Comparison of ENCODE assay signal across 8 cellular contexts in the genomic region with DNA sequence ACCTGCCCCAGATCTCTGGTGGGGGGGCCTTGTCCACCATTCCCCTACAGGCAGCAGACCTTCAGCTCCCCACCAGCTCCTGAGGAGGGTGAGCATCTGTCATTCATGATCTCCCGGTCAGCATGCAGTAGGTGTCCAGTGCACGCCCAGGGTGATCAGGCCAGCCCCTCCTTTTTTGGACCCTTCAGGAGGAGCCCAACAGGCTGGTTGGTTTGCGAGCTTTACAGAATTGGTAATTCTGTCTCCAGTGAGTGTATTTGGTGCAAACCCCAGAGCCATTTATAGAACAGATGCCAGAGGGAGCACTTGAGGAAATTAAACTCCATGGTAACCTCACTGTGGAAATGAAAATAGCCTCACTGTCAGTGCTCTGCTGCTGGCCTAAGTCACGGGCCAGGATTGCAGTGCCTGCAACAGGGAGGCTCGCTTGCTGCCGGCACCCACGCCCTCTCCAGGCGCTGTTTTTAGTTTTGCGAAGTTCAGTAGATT. TPM values are rescaled to one million over a fixed set of nuclear protein-coding genes. Genes with fewer than 3 reads are reported as not detected.
DNase-seq lines count a peak whose midpoint lies in the region; ATAC-seq and TF ChIP-seq lines count a peak whose summit lies in the region.

No MANE protein-coding gene starts in this region.

- peaks cover 7% of the 10 kb centered on the region for H4K20me1 ChIP-seq in GM23338 (replicated peaks; ENCODE audit: insufficient read depth)

- H3K4me1 Mint-ChIP-seq in GM23338, result peaks cover 7% of the 10 kb centered on the region

- WGBS in sigmoid colon, 2 donors, result 12 to 55% methylated on average over 9 of the region's 9 CpGs

- H3K4me2 ChIP-seq in GM23338, result no peak overlapping the region

- peaks cover 6% of the 10 kb centered on the region for H3K27me3 Mint-ChIP-seq in GM23338 (ENCODE audit: insufficient read depth, low read depth, poor library complexity)

- H2AFZ ChIP-seq in GM23338, result no peak overlapping the region

- H3K36me3 ChIP-seq in GM23338 (ENCODE audit: insufficient read depth) (no peaks in the 10 kb centered on the region), Peyer's patch (no peaks in the 10 kb centered on the region), sigmoid colon (no peaks in the 10 kb centered on the region)
- no peaks in the 10 kb centered on the region for H3K36me3 ChIP-seq in effector memory CD4-positive, alpha-beta T cell (ENCODE audit: control insufficient read depth, insufficient read depth, low read length)

- peak overlapping the region; percentile 50; the same call in 1 of the 2 replicates for H3K27ac ChIP-seq in GM23338 (ENCODE audit: low read depth)
- H3K27ac ChIP-seq in Peyer's patch, result peak overlapping the region in 3 of 4 donors; percentile 42 to 99 (median 94)
- peak overlapping the region; percentile 77 to 86 (median 84) for H3K27ac ChIP-seq in sigmoid colon
- H3K27ac ChIP-seq in effector memory CD4-positive, alpha-beta T cell (ENCODE audit: insufficient read depth, low read length, poor library complexity, severe bottlenecking), result no peak overlapping the region

- TF ChIP-seq POLR2A in Peyer's patch (IDR thresholded peaks at IDR 0.05) (no peak), sigmoid colon (IDR thresholded peaks at IDR 0.05) (no peak)

- no peak for ATAC-seq in GM23338
- ATAC-seq in GM21526 (IDR thresholded peaks at IDR 0.05; ENCODE audit: low FRiP score, unreplicated experiment), result no peak

- H3K27me3 ChIP-seq in GM23338 (ENCODE audit: insufficient read depth) (no peaks in the 10 kb centered on the region), Peyer's patch (no peaks in the 10 kb centered on the region), sigmoid colon (no peaks in the 10 kb centered on the region)
- H3K27me3 ChIP-seq in effector memory CD4-positive, alpha-beta T cell (replicated peaks; ENCODE audit: control insufficient read depth, insufficient read depth, low read length, poor library complexity, severe bottlenecking), result no peaks in the 10 kb centered on the region

- TF ChIP-seq EP300 in sigmoid colon (IDR thresholded peaks at IDR 0.05), result peak in 1 of 4 donors; percentile 26

- no peaks in the 10 kb centered on the region for H3K9me3 ChIP-seq in Peyer's patch
- H3K9me3 ChIP-seq in sigmoid colon, result no peaks in the 10 kb centered on the region
- H3K9me3 ChIP-seq in effector memory CD4-positive, alpha-beta T cell (ENCODE audit: control insufficient read depth, low read length), result no peaks in the 10 kb centered on the region

- H3K4me1 ChIP-seq in GM23338 (ENCODE audit: insufficient read depth), result no peaks in the 10 kb centered on the region
- peaks cover 0 to 73% (median 9%) of the 10 kb centered on the region in 4 donors for H3K4me1 ChIP-seq in Peyer's patch
- H3K4me1 ChIP-seq in sigmoid colon, result peaks cover 0 to 72% (median 69%) of the 10 kb centered on the region in 4 donors
- H3K4me1 ChIP-seq in effector memory CD4-positive, alpha-beta T cell (ENCODE audit: control insufficient read depth, insufficient read depth, low read length, poor library complexity, severe bottlenecking), result no peaks in the 10 kb centered on the region

- peaks cover 15% of the 10 kb centered on the region for H3F3A ChIP-seq in GM23338 (replicated peaks; ENCODE audit: low read depth)

- H3K27ac Mint-ChIP-seq in GM23338, result no peak overlapping the region

- H3K36me3 Mint-ChIP-seq in GM23338 (ENCODE audit: low read depth), result 0 out of 3 replicates have a peak, but pooled peaks cover 2% of the 10 kb centered on the region

- TF ChIP-seq CTCF in GM23338 (conservative IDR thresholded peaks at IDR 0.05; ENCODE audit: low read depth in 2 of 2), result no peak
- TF ChIP-seq CTCF in Peyer's patch (IDR thresholded peaks at IDR 0.05), result no peak
- TF ChIP-seq CTCF in sigmoid colon (IDR thresholded peaks at IDR 0.05), result no peak

- intact Hi-C loops in head of caudate nucleus (cut with DNase I) (no loop called here), sigmoid colon (cut with DNase I) (loop anchor here (2.0 kb wide), 1 partner anchor 23 kb away; a partner anchor contains a TSS)

- no peaks in the 10 kb centered on the region; the same call in 1 of the 2 replicates for H3K9me2 ChIP-seq in GM23338 (ENCODE audit: insufficient read depth)

- no peak overlapping the region for H3K4me3 Mint-ChIP-seq in GM23338

- DNase-seq in GM23338 (ENCODE audit: low spot score) (no peak), Peyer's patch (peak in 1 of 3 donors; percentile 64), head of caudate nucleus (peak in 36 of 42 donors; percentile 39 to 86 (median 64)), sigmoid colon (peak; percentile 87), SIG-M5 treated with dmso at 0.1 percent for 504 hours (lab: John Stamatoyannopoulos, UW; ENCODE audit: unreplicated experiment) (no peak), H4 (ENCODE audit: low spot score) (no peak)
- no peak for DNase-seq in effector memory CD4-positive, alpha-beta T cell

- peaks cover 24% of the 10 kb centered on the region for H3K79me2 ChIP-seq in GM23338 (replicated peaks; ENCODE audit: insufficient read depth)

- H3K9me3 Mint-ChIP-seq in GM23338, result no peaks in the 10 kb centered on the region; the same call in 2 of the 3 replicates

- no peak overlapping the region for H3K4me3 ChIP-seq in GM23338
- H3K4me3 ChIP-seq in Peyer's patch, result no peak overlapping the region
- H3K4me3 ChIP-seq in sigmoid colon, result peak overlapping the region in 3 of 4 donors; percentile 8 to 15 (median 9)
- H3K4me3 ChIP-seq in effector memory CD4-positive, alpha-beta T cell (ENCODE audit: insufficient read depth, low read depth, low read length, poor library complexity, severe bottlenecking), result no peak overlapping the region

TF ChIP-seq in GM23338, 12 proteins besides CTCF, POLR2A, EP300 and RAD21:
- no peak for TF ChIP-seq ZNF114 (CRISPR knock-in tag; IDR thresholded peaks at IDR 0.05)
- TF ChIP-seq, protein P1, sequence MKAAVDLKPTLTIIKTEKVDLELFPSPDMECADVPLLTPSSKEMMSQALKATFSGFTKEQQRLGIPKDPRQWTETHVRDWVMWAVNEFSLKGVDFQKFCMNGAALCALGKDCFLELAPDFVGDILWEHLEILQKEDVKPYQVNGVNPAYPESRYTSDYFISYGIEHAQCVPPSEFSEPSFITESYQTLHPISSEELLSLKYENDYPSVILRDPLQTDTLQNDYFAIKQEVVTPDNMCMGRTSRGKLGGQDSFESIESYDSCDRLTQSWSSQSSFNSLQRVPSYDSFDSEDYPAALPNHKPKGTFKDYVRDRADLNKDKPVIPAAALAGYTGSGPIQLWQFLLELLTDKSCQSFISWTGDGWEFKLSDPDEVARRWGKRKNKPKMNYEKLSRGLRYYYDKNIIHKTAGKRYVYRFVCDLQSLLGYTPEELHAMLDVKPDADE (IDR thresholded peaks at IDR 0.05), result no peak
- TF ChIP-seq, protein P2, sequence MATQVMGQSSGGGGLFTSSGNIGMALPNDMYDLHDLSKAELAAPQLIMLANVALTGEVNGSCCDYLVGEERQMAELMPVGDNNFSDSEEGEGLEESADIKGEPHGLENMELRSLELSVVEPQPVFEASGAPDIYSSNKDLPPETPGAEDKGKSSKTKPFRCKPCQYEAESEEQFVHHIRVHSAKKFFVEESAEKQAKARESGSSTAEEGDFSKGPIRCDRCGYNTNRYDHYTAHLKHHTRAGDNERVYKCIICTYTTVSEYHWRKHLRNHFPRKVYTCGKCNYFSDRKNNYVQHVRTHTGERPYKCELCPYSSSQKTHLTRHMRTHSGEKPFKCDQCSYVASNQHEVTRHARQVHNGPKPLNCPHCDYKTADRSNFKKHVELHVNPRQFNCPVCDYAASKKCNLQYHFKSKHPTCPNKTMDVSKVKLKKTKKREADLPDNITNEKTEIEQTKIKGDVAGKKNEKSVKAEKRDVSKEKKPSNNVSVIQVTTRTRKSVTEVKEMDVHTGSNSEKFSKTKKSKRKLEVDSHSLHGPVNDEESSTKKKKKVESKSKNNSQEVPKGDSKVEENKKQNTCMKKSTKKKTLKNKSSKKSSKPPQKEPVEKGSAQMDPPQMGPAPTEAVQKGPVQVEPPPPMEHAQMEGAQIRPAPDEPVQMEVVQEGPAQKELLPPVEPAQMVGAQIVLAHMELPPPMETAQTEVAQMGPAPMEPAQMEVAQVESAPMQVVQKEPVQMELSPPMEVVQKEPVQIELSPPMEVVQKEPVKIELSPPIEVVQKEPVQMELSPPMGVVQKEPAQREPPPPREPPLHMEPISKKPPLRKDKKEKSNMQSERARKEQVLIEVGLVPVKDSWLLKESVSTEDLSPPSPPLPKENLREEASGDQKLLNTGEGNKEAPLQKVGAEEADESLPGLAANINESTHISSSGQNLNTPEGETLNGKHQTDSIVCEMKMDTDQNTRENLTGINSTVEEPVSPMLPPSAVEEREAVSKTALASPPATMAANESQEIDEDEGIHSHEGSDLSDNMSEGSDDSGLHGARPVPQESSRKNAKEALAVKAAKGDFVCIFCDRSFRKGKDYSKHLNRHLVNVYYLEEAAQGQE (IDR thresholded peaks at IDR 0.05; ENCODE audit: unreplicated experiment), result no peak
TF ChIP-seq in GM23338: peak in this region for 0.

RNA-seq across cellular contexts. Expression of a gene that starts 23.4 kb away (rescaled TPM):
- 93.4 and 102 TPM in 2 replicates for total RNA-seq in GM23338 (2014; rRNA removed; shearing (Covaris generic))
- polyA plus RNA-seq in GM23338 (2016; fragmentation: Nextera tagmentation; extraction: Ambion mirVana), result 56.4 and 61.7 TPM in 2 replicates
- total RNA-seq in Peyer's patch, result 100 to 1,000 TPM; 155 to 577 (median 259) TPM
- 10 to 100 TPM; 16.0 to 95.8 (median 29.0) TPM for total RNA-seq in sigmoid colon
- polyA plus RNA-seq in sigmoid colon, result 10 to 100 TPM; 12.6 to 80.1 (median 19.0) TPM
- total RNA-seq in H4 (2014; rRNA removed; shearing (Covaris generic)), result 0.02 TPM in 1 of 2 replicates, not detected in the other

Comparison
In these comparisons a context has a peak if more than half of its experiments do, and no peak if none do; other contexts are left out.
1. DNase-seq: peak in head of caudate nucleus (36 of 42) and sigmoid colon (single experiment); none in GM23338 (single experiment), effector memory CD4-positive, alpha-beta T cell (0 of 3), SIG-M5 treated with dmso at 0.1 percent for 504 hours (single experiment) and H4 (single experiment).
2. H3K4me3 ChIP-seq: peak in sigmoid colon (3 of 4); none in GM23338 (single experiment), Peyer's patch (0 of 4) and effector memory CD4-positive, alpha-beta T cell (single experiment).
3. RNA of a gene that starts 23.4 kb away (total RNA-seq): 155 to 577 TPM in Peyer's patch, 93.4 to 102 TPM in GM23338 and 16.0 to 95.8 TPM in sigmoid colon; 0.02 TPM in H4; every median in the first group is over 10 times any median in the second.